15 cellular contexts compared by ENCODE assay signal in the genomic region with DNA sequence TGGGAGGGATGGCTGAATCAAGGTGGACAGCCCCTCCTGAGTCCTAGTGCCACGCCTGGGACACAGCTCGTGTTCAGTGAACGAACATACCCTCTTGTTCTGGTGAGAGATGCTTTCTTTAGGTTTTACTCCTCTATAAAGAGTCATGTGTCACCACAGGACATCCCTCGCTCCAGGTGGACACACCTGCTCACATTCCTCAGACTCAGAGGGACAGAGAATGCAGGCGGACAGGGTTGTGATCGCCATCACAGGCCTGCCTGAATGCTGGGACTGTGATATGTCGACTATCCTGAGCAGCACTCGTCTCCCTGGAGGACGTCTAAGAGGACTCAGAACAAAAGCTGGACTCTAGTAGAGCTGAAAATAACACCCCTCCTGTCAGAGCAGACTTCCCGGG.
"Had no signal": no experiment of that assay in that cellular context is flagged by ENCODE, and none has a peak within 500 bp of the region (broad histone marks: within the 10 kb centered on the region; RNA-seq: fewer than 3 reads in every experiment).

No MANE protein-coding gene starts in this region.

- ATAC-seq: activated T-helper 17 cell treated with anti-CD3 and anti-CD28 coated beads, Interleukin-2, amount 50 U/mL, for 72 hours; body of pancreas; sciatic nerve had no signal

- H3K36me3 Mint-ChIP-seq: activated naive CD4-positive, alpha-beta T cell treated with anti-CD3 and anti-CD28 coated beads, Interleukin-2, amount 50 U/mL, for 24 hours had no signal

- H3K4me3 Mint-ChIP-seq: activated CD4-positive, alpha-beta T cell treated with anti-CD3 and anti-CD28 coated beads, Interleukin-2, amount 10 ng/mL, durations not matched to agents 24 days and 14 days; activated naive CD4-positive, alpha-beta T cell treated with anti-CD3 and anti-CD28 coated beads, Interleukin-2, amount 50 U/mL, for 24 hours; activated T-helper 17 cell treated with anti-CD3 and anti-CD28 coated beads, Interleukin-2, amount 50 U/mL, for 72 hours; central memory CD8-positive, alpha-beta T cell; neural crest cell had no signal

- H3K9me3 Mint-ChIP-seq: activated CD4-positive, alpha-beta T cell treated with anti-CD3 and anti-CD28 coated beads, Interleukin-2, amount 10 ng/mL, durations not matched to agents 24 days and 14 days; activated naive CD4-positive, alpha-beta T cell treated with anti-CD3 and anti-CD28 coated beads, Interleukin-2, amount 50 U/mL, for 24 hours; activated T-helper 17 cell treated with anti-CD3 and anti-CD28 coated beads, Interleukin-2, amount 50 U/mL, for 72 hours; central memory CD8-positive, alpha-beta T cell; neural crest cell had no signal

- H3K27ac Mint-ChIP-seq: activated CD4-positive, alpha-beta T cell treated with anti-CD3 and anti-CD28 coated beads, Interleukin-2, amount 10 ng/mL, durations not matched to agents 24 days and 14 days; activated naive CD4-positive, alpha-beta T cell treated with anti-CD3 and anti-CD28 coated beads, Interleukin-2, amount 50 U/mL, for 24 hours; activated T-helper 17 cell treated with anti-CD3 and anti-CD28 coated beads, Interleukin-2, amount 50 U/mL, for 72 hours had no signal

- DNase-seq: activated CD4-positive, alpha-beta T cell treated with anti-CD3 and anti-CD28 coated beads, Interleukin-2, amount 10 ng/mL, durations not matched to agents 24 days and 14 days; activated CD4-positive, CD25-positive, alpha-beta regulatory T cell; amygdala; body of pancreas; effector CD8-positive, alpha-beta T cell; esophagus squamous epithelium; stomach; SW 1271; testis had no signal

- H3K4me1 Mint-ChIP-seq: activated CD4-positive, alpha-beta T cell treated with anti-CD3 and anti-CD28 coated beads, Interleukin-2, amount 10 ng/mL, durations not matched to agents 24 days and 14 days; activated naive CD4-positive, alpha-beta T cell treated with anti-CD3 and anti-CD28 coated beads, Interleukin-2, amount 50 U/mL, for 24 hours; central memory CD8-positive, alpha-beta T cell; neural crest cell had no signal

- H3K4me3 ChIP-seq: body of pancreas, coronary artery, esophagus squamous epithelium, stomach, testis had no signal
